In genomic region chr2:109230980-109231420, GRCh38 we compare ENCODE assay signal across 14 cellular contexts.
A peak's percentile ranks its signal among the peaks of the same experiment; 100 is the strongest.
DNase-seq lines count a peak whose midpoint lies in the region; ATAC-seq lines count a peak whose summit lies in the region.
"Had no signal": no experiment of that assay in that cellular context is flagged by ENCODE, and none has a peak within 500 bp of the region (broad histone marks: within the 10 kb centered on the region; RNA-seq: fewer than 3 reads in every experiment).

No MANE protein-coding gene starts in this region.

- intact Hi-C loops in right cardiac atrium (cut with DNase I) = no loop called here

- peak; percentile 33 for DNase-seq in activated CD8-positive, alpha-beta memory T cell treated with anti-CD3 and anti-CD28 coated beads, Interleukin-2, amount 50 U/mL, for 48 hours
- no peak for DNase-seq in activated CD8-positive, alpha-beta memory T cell treated with anti-CD3 and anti-CD28 coated beads, Interleukin-2, amount 50 U/mL, for 4 hours
- DNase-seq in NCI-H82 (lab: John Stamatoyannopoulos, UW) (peak; percentile 73), right cardiac atrium (peak in 1 of 3 donors; percentile 43), NCI-H510A (lab: John Stamatoyannopoulos, UW) (no peak), AML-193 (lab: John Stamatoyannopoulos, UW) (no peak)
- DNase-seq: activated CD4-positive, alpha-beta memory T cell treated with anti-CD3 and anti-CD28 coated beads, Interleukin-2, amount 10 ng/mL, durations not matched to agents 7 days and 5 days; effector memory CD4-positive, alpha-beta T cell; H7; SK-N-SH; spleen had no signal

- peaks cover 5% of the 10 kb centered on the region for H3K4me1 ChIP-seq in right cardiac atrium (ENCODE audit: control insufficient read depth, insufficient read depth, low read length)

- no peaks in the 10 kb centered on the region for H3K36me3 Mint-ChIP-seq in stimulated activated naive CD8-positive, alpha-beta T cell treated with anti-CD3 and anti-CD28 coated beads, Interleukin-15, Interleukin-2, amounts not matched to agents 100 ng/mL and 50 ng/mL, for 24 hours (ENCODE audit: low read depth)
- H3K36me3 Mint-ChIP-seq: memory B cell had no signal

- 21% methylated on average over 7 of the region's 7 CpGs for WGBS in right cardiac atrium

- H3K4me3 Mint-ChIP-seq in stimulated activated naive CD8-positive, alpha-beta T cell treated with anti-CD3 and anti-CD28 coated beads, Interleukin-15, Interleukin-2, amounts not matched to agents 100 ng/mL and 50 ng/mL, for 24 hours = no peak overlapping the region
- H3K4me3 Mint-ChIP-seq: activated CD4-positive, alpha-beta memory T cell treated with anti-CD3 and anti-CD28 coated beads, Interleukin-2, amount 10 ng/mL, durations not matched to agents 7 days and 5 days; memory B cell had no signal

- H3K4me3 ChIP-seq in right cardiac atrium (ENCODE audit: low read length) = no peak overlapping the region
- H3K4me3 ChIP-seq: spleen had no signal

- H3K9me3 ChIP-seq in right cardiac atrium (ENCODE audit: control insufficient read depth, low read length) = no peaks in the 10 kb centered on the region
- H3K9me3 ChIP-seq: SK-N-SH, spleen had no signal

- H3K27ac ChIP-seq in right cardiac atrium (ENCODE audit: low read length) = peak overlapping the region; percentile 14

- H3K27me3 ChIP-seq in right cardiac atrium (ENCODE audit: control insufficient read depth, insufficient read depth) = no peaks in the 10 kb centered on the region
- H3K27me3 ChIP-seq: spleen had no signal

- peaks cover 4% of the 10 kb centered on the region for H3K27me3 Mint-ChIP-seq in stimulated activated naive CD8-positive, alpha-beta T cell treated with anti-CD3 and anti-CD28 coated beads, Interleukin-15, Interleukin-2, amounts not matched to agents 100 ng/mL and 50 ng/mL, for 24 hours

- ATAC-seq in right cardiac atrium (peak; percentile 70 to 80), HG02642 (IDR thresholded peaks at IDR 0.05; ENCODE audit: poor library complexity, unreplicated experiment) (no peak)

- H3K4me1 Mint-ChIP-seq in stimulated activated naive CD8-positive, alpha-beta T cell treated with anti-CD3 and anti-CD28 coated beads, Interleukin-15, Interleukin-2, amounts not matched to agents 100 ng/mL and 50 ng/mL, for 24 hours (ENCODE audit: low read depth) = peaks cover 28% of the 10 kb centered on the region

- H3K27ac Mint-ChIP-seq in stimulated activated naive CD8-positive, alpha-beta T cell treated with anti-CD3 and anti-CD28 coated beads, Interleukin-15, Interleukin-2, amounts not matched to agents 100 ng/mL and 50 ng/mL, for 24 hours = peak overlapping the region; percentile 14
- H3K27ac Mint-ChIP-seq: activated CD4-positive, alpha-beta memory T cell treated with anti-CD3 and anti-CD28 coated beads, Interleukin-2, amount 10 ng/mL, durations not matched to agents 7 days and 5 days; memory B cell had no signal

- no peaks in the 10 kb centered on the region for H3K9me3 Mint-ChIP-seq in stimulated activated naive CD8-positive, alpha-beta T cell treated with anti-CD3 and anti-CD28 coated beads, Interleukin-15, Interleukin-2, amounts not matched to agents 100 ng/mL and 50 ng/mL, for 24 hours
- H3K9me3 Mint-ChIP-seq: activated CD4-positive, alpha-beta memory T cell treated with anti-CD3 and anti-CD28 coated beads, Interleukin-2, amount 10 ng/mL, durations not matched to agents 7 days and 5 days; memory B cell had no signal

Comparison
In these comparisons a context has a peak if more than half of its experiments do, and no peak if none do; other contexts are left out.
1. DNase-seq: peak in activated CD8-positive, alpha-beta memory T cell treated with anti-CD3 and anti-CD28 coated beads, Interleukin-2, amount 50 U/mL, for 48 hours (single experiment) and NCI-H82 (single experiment); none in activated CD8-positive, alpha-beta memory T cell treated with anti-CD3 and anti-CD28 coated beads, Interleukin-2, amount 50 U/mL, for 4 hours (single experiment), NCI-H510A (single experiment) and AML-193 (0 of 2).